10 cellular contexts compared by ENCODE assay signal in the genomic region with DNA sequence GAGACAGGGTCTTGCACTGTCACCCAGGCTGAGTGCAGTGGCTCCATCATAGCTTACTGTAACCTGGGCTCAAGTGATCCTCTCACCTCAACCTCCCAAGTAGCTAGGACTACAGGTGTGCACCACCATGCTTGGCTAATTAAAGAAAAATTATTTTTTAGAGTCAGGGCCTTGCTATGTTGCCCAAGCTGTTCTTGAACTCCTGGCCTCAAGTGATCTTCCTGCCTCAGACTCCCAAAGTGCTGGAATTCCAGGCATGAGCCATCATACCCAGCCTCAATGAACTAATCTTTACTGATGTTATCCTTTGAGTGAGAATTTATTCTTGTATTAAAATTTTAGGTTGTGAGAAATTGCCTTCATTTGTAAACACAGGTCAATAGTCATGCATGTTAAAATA. TPM values are rescaled to one million over a fixed set of nuclear protein-coding genes. Genes with fewer than 3 reads are reported as not detected.
"Had no signal": no experiment of that assay in that cellular context is flagged by ENCODE, and none has a peak within 500 bp of the region (broad histone marks: within the 10 kb centered on the region; RNA-seq: fewer than 3 reads in every experiment).

No MANE protein-coding gene starts in this region.

- DNase-seq: GOT3, H7, HFFc6, KG1 had no signal

- ATAC-seq: HCT116, K562 had no signal

- H3K4me3 Mint-ChIP-seq: HFFc6 had no signal

- H3K4me1 ChIP-seq: HAP-1 had no signal

- H3K9me3 ChIP-seq: HAP-1 had no signal

- H3K27ac Mint-ChIP-seq: HFFc6 had no signal

- H3K9me3 Mint-ChIP-seq: HFFc6 had no signal

- H3K4me3 ChIP-seq: HAP-1, K562 had no signal

- H3K36me3 ChIP-seq: HAP-1 had no signal

RNA-seq across cellular contexts. Expression of gene CD28, which starts 27.0 kb away (rescaled TPM):
- total RNA-seq: H4, H7, HFFc6, HT-29, IMR-90 had no signal
- polyA plus RNA-seq: IMR-90 had no signal
